8 cellular contexts compared by ENCODE assay signal in genomic region chr17:38444151-38444550, GRCh38. TPM values are rescaled to one million over a fixed set of nuclear protein-coding genes. Genes with fewer than 3 reads are reported as not detected.
DNase-seq lines count a peak whose midpoint lies in the region; ATAC-seq and TF ChIP-seq lines count a peak whose summit lies in the region.

No MANE protein-coding gene starts in this region.

- no peak for ATAC-seq in GM21619 (IDR thresholded peaks at IDR 0.05; ENCODE audit: unreplicated experiment)

- H3K4me1 ChIP-seq in breast epithelium = no peaks in the 10 kb centered on the region

- H3K27ac ChIP-seq in WERI-Rb-1 (no peak overlapping the region), breast epithelium (no peak overlapping the region)

- H3K9me3 ChIP-seq in WERI-Rb-1 (ENCODE audit: severe bottlenecking) = no peaks in the 10 kb centered on the region
- H3K9me3 ChIP-seq in breast epithelium = no peaks in the 10 kb centered on the region

- H3K4me3 ChIP-seq in WERI-Rb-1 (ENCODE audit: low read depth, low read length) = no peak overlapping the region
- H3K4me3 ChIP-seq in breast epithelium = no peak overlapping the region

- TF ChIP-seq CTCF in WERI-Rb-1 (IDR thresholded peaks at IDR 0.05; ENCODE audit: low read depth, low read length) = peak; percentile 99
- peak; percentile 68 to 90 (median 89) for TF ChIP-seq CTCF in breast epithelium (IDR thresholded peaks at IDR 0.05)

- DNase-seq in SIG-M5 treated with dmso at 0.1 percent for 504 hours (lab: John Stamatoyannopoulos, UW; ENCODE audit: unreplicated experiment) = peak; percentile 22
- DNase-seq in SIG-M5 (lab: John Stamatoyannopoulos, UW) = no peak
- DNase-seq in NCI-H2029 (lab: John Stamatoyannopoulos, UW) = peak; percentile 64
- peak; percentile 78 for DNase-seq in WERI-Rb-1
- DNase-seq in breast epithelium (ENCODE audit: low spot score in 2 of 2) = peak in 1 of 2 donors; percentile 58
- DNase-seq in kidney tubule cell (ENCODE audit: low spot score) = peak; percentile 66
- peak; percentile 52 for DNase-seq in stimulated activated CD4-positive, alpha-beta T cell treated with anti-CD3 and anti-CD28 coated beads, Interleukin-2, amount 100 ng/mL, for 4 hours (ENCODE audit: low read depth)

- no peak for TF ChIP-seq POLR2A in breast epithelium (IDR thresholded peaks at IDR 0.05)

- peaks cover 2% of the 10 kb centered on the region for H3K27me3 ChIP-seq in WERI-Rb-1 (ENCODE audit: insufficient read depth, low read depth, severe bottlenecking)
- no peaks in the 10 kb centered on the region for H3K27me3 ChIP-seq in breast epithelium

- no peaks in the 10 kb centered on the region for H3K36me3 ChIP-seq in WERI-Rb-1
- H3K36me3 ChIP-seq in breast epithelium = no peaks in the 10 kb centered on the region

- intact Hi-C loops in breast epithelium (cut with DNase I; ENCODE audit: low total_unique reads) = no loop called here

RNA-seq across cellular contexts. Expression of gene ARHGAP23, which starts 15.9 kb away (rescaled TPM):
- 10 to 100 TPM; 13.8 to 25.2 (median 21.1) TPM for total RNA-seq in breast epithelium
